Comparison of ENCODE assay signal across 9 cellular contexts in the genomic region with DNA sequence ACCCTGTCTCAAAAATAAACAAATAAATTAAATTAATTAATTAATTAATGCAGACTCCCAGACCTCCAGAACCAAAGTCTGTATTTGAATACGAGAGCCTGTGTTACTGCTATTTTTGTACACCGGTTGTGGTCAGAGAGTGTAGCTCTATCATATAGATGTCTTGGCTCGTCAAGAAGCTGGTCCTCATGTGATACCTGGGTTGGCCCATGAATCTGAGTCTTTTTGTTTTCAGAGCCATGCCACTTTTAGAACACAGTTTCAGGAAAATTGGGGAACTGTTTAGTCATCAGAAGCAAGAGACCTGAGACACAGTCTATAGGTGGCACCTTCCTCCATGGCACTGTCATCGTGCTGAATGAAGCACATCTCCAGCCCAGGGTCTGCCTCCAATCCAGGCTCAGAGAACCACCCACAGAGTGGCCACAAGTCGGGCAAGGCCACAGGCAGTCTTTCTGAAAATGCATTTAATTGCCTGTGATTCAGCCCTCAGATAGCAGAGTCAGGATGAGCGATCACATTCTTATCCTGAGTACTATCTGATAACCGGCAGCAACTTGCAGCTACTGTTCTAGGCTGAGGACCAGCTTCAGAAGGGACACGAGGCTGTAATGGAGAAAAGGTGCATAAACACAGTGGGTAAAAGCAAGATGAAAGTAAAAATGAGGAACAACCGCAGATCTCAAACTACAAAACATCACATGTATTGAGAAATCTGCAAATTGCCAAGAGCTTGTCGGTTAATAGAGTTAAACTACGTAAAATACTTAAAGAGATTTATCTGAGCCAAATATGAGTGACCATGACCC. TPM values are rescaled to one million over a fixed set of nuclear protein-coding genes. Genes with fewer than 3 reads are reported as not detected.
DNase-seq lines count a peak whose midpoint lies in the region; ATAC-seq and TF ChIP-seq lines count a peak whose summit lies in the region.
"Had no signal": no experiment of that assay in that cellular context is flagged by ENCODE, and none has a peak within 500 bp of the region (broad histone marks: within the 10 kb centered on the region; RNA-seq: fewer than 3 reads in every experiment).

No MANE protein-coding gene starts in this region.

- peak; percentile 46 to 57 for ATAC-seq in naive B cell (ENCODE audit: low read depth in 2 of 2)
- no peak for ATAC-seq in HG02840 (IDR thresholded peaks at IDR 0.05; ENCODE audit: low FRiP score, unreplicated experiment)
- ATAC-seq in GM21737 (IDR thresholded peaks at IDR 0.05; ENCODE audit: unreplicated experiment), result no peak

- H3K4me3 Mint-ChIP-seq in activated T-helper 2 cell treated with anti-CD3 and anti-CD28 coated beads, Interferon-gamma antibody, Interleukin-2, Interleukin-4, amounts not matched to agents 10 μg/mL and 5 μg/mL and 100 μg/mL, durations not matched to agents 14 hours and 24 hours and 36 hours (ENCODE audit: low read depth), result no peak overlapping the region
- H3K4me3 Mint-ChIP-seq in naive B cell, result peak overlapping the region in 6 of 8 donors; percentile 47 to 82 (median 67)
- H3K4me3 Mint-ChIP-seq: type B pancreatic cell had no signal

- no peak for TF ChIP-seq CTCF in esophagus muscularis mucosa (IDR thresholded peaks at IDR 0.05)

- H3K27ac ChIP-seq in esophagus muscularis mucosa (replicated peaks in 1 of 4), result peak overlapping the region in 1 of 4 donors; percentile 1

- H3K9me3 ChIP-seq in esophagus muscularis mucosa, result no peaks in the 10 kb centered on the region

- no peak for TF ChIP-seq EP300 in esophagus muscularis mucosa (IDR thresholded peaks at IDR 0.05)

- peaks cover 39% of the 10 kb centered on the region for H3K4me1 Mint-ChIP-seq in activated T-helper 2 cell treated with anti-CD3 and anti-CD28 coated beads, Interferon-gamma antibody, Interleukin-2, Interleukin-4, amounts not matched to agents 10 μg/mL and 5 μg/mL and 100 μg/mL, durations not matched to agents 14 hours and 24 hours and 36 hours (ENCODE audit: low read depth)
- peaks cover 16 to 29% (median 19%) of the 10 kb centered on the region in 3 donors for H3K4me1 Mint-ChIP-seq in naive B cell

- 79% methylated on average over 11 of the region's 11 CpGs for WGBS in esophagus muscularis mucosa

- DNase-seq in EL (peak; percentile 92), MV-4-11 (lab: John Stamatoyannopoulos, UW) (peak; percentile 88), naive B cell (no peak), esophagus muscularis mucosa (ENCODE audit: extremely low spot score) (no peak), epidermal melanocyte (ENCODE audit: insufficient read length, low spot score) (no peak)
- DNase-seq in activated T-helper 2 cell treated with anti-CD3 and anti-CD28 coated beads, Interferon-gamma antibody, Interleukin-2, Interleukin-4, amounts not matched to agents 10 μg/mL and 5 μg/mL and 100 μg/mL, durations not matched to agents 14 hours and 24 hours and 36 hours (ENCODE audit: low spot score), result no peak

- no peaks in the 10 kb centered on the region for H3K36me3 ChIP-seq in esophagus muscularis mucosa

- H3K9me3 Mint-ChIP-seq in activated T-helper 2 cell treated with anti-CD3 and anti-CD28 coated beads, Interferon-gamma antibody, Interleukin-2, Interleukin-4, amounts not matched to agents 10 μg/mL and 5 μg/mL and 100 μg/mL, durations not matched to agents 14 hours and 24 hours and 36 hours, result peaks cover 22% of the 10 kb centered on the region
- H3K9me3 Mint-ChIP-seq in naive B cell, result peaks cover 0 to 14% (median 7%) of the 10 kb centered on the region in 7 donors

- peaks cover 22% of the 10 kb centered on the region for H3K36me3 Mint-ChIP-seq in activated T-helper 2 cell treated with anti-CD3 and anti-CD28 coated beads, Interferon-gamma antibody, Interleukin-2, Interleukin-4, amounts not matched to agents 10 μg/mL and 5 μg/mL and 100 μg/mL, durations not matched to agents 14 hours and 24 hours and 36 hours (ENCODE audit: low read depth)
- H3K36me3 Mint-ChIP-seq in naive B cell, result peaks cover 0 to 12% of the 10 kb centered on the region in 2 donors
- H3K36me3 Mint-ChIP-seq: type B pancreatic cell had no signal

- H3K4me3 ChIP-seq in esophagus muscularis mucosa, result no peak overlapping the region

- H3K27me3 ChIP-seq in esophagus muscularis mucosa, result peaks cover 0 to 9% (median 0%) of the 10 kb centered on the region in 4 donors

- no peaks in the 10 kb centered on the region for H3K27me3 Mint-ChIP-seq in activated T-helper 2 cell treated with anti-CD3 and anti-CD28 coated beads, Interferon-gamma antibody, Interleukin-2, Interleukin-4, amounts not matched to agents 10 μg/mL and 5 μg/mL and 100 μg/mL, durations not matched to agents 14 hours and 24 hours and 36 hours (ENCODE audit: low read depth)
- no peaks in the 10 kb centered on the region for H3K27me3 Mint-ChIP-seq in naive B cell
- H3K27me3 Mint-ChIP-seq: type B pancreatic cell had no signal

- H3K27ac Mint-ChIP-seq in activated T-helper 2 cell treated with anti-CD3 and anti-CD28 coated beads, Interferon-gamma antibody, Interleukin-2, Interleukin-4, amounts not matched to agents 10 μg/mL and 5 μg/mL and 100 μg/mL, durations not matched to agents 14 hours and 24 hours and 36 hours, result peak overlapping the region; percentile 86
- peak overlapping the region in 5 of 6 donors; percentile 71 to 91 (median 83) for H3K27ac Mint-ChIP-seq in naive B cell
- H3K27ac Mint-ChIP-seq: type B pancreatic cell had no signal

- H3K4me1 ChIP-seq in esophagus muscularis mucosa, result no peaks in the 10 kb centered on the region

- TF ChIP-seq POLR2A in esophagus muscularis mucosa (IDR thresholded peaks at IDR 0.05; ENCODE audit: low read depth), result no peak

- intact Hi-C loops in activated T-helper 2 cell treated with anti-CD3 and anti-CD28 coated beads, Interferon-gamma antibody, Interleukin-2, Interleukin-4, amounts not matched to agents 10 μg/mL and 5 μg/mL and 100 μg/mL, durations not matched to agents 14 hours and 24 hours and 36 hours (cut with micrococcal nuclease), result loop anchor here (1.0 kb wide), 1 partner anchor 9 kb away; no protein-coding TSS in a partner anchor
- intact Hi-C loops in esophagus muscularis mucosa (cut with DNase I), result no loop called here

RNA-seq across cellular contexts. Expression of a gene that starts 14.2 kb away (rescaled TPM):
- total RNA-seq in activated T-helper 2 cell treated with anti-CD3 and anti-CD28 coated beads, Interferon-gamma antibody, Interleukin-2, Interleukin-4, amounts not matched to agents 10 μg/mL and 5 μg/mL and 100 μg/mL, durations not matched to agents 14 hours and 24 hours and 36 hours, result 54.5 and 54.9 TPM in 2 replicates
- polyA plus RNA-seq in naive B cell (ENCODE audit: low read depth in 6 of 6), result 10 to 100 TPM; 10.1 to 24.8 (median 14.5) TPM
- total RNA-seq in esophagus muscularis mucosa, result 10 to 100 TPM; 51.7 to 65.2 (median 57.1) TPM

Comparison
In these comparisons a context has a peak if more than half of its experiments do, and no peak if none do; other contexts are left out.
1. DNase-seq: peak in EL (single experiment) and MV-4-11 (single experiment); none in activated T-helper 2 cell treated with anti-CD3 and anti-CD28 coated beads, Interferon-gamma antibody, Interleukin-2, Interleukin-4, amounts not matched to agents 10 μg/mL and 5 μg/mL and 100 μg/mL, durations not matched to agents 14 hours and 24 hours and 36 hours (single experiment), naive B cell (single experiment), esophagus muscularis mucosa (single experiment) and epidermal melanocyte (single experiment).
2. ATAC-seq: peak in naive B cell (2 of 2); none in HG02840 (single experiment) and GM21737 (single experiment).